In the genomic region with DNA sequence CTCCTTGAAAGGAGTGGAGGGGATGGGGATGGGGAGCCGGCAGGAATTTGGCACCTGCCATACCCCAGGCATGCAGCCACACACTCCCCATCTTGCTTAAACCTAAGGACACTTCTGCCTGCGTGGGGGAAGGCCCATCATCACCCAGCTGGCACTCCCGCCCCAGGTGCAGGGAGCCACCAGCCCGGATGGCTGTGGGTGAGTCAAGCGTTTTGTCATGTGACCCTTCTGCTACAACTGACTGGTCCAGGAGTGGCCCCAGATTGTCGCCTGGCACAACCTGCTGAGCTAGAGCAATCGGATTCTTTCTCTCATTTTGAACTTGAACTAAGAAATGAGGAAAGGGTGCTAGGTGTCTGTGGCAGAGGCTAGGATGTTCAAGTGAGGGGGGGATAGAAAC, we compare ENCODE assay signal across 13 cellular contexts.
"Had no signal": no experiment of that assay in that cellular context is flagged by ENCODE, and none has a peak within 500 bp of the region (broad histone marks: within the 10 kb centered on the region; RNA-seq: fewer than 3 reads in every experiment).

No MANE protein-coding gene starts in this region.

- H3K4me3 ChIP-seq: adrenal gland, gastroesophageal sphincter, ovary, thyroid gland had no signal

- H3K9me3 ChIP-seq: adrenal gland, ovary, thyroid gland had no signal

- H3K4me1 ChIP-seq: adrenal gland, thyroid gland had no signal

- H3K4me3 Mint-ChIP-seq: T-helper 17 cell had no signal

- H3K27me3 ChIP-seq: adrenal gland, gastroesophageal sphincter, ovary, thyroid gland had no signal

- ATAC-seq: gastroesophageal sphincter, left ventricle myocardium superior, T-helper 17 cell had no signal

- DNase-seq: activated CD4-positive, CD25-positive, alpha-beta regulatory T cell; activated naive CD4-positive, alpha-beta T cell treated with anti-CD3 and anti-CD28 coated beads, Interleukin-2, amount 50 U/mL, for 16 hours; activated T-cell treated with anti-CD3 and anti-CD28 coated beads, Interleukin-2, amount 50 U/mL, for 1 hour; adrenal gland; effector CD4-positive, alpha-beta T cell; hippocampal formation; left ventricle myocardium superior; mesenchymal stem cell; ovary; stimulated activated CD4-positive, alpha-beta T cell treated with anti-CD3 and anti-CD28 coated beads, Interleukin-2, amount 100 ng/mL, for 48 hours; T-helper 17 cell; thyroid gland had no signal

- H3K36me3 ChIP-seq: adrenal gland, gastroesophageal sphincter, ovary, thyroid gland had no signal

- H3K27ac ChIP-seq: adrenal gland, gastroesophageal sphincter, ovary, thyroid gland had no signal

- H3K27ac Mint-ChIP-seq: T-helper 17 cell had no signal
